ENCODE assay signal across 1 cellular context in the genomic region with DNA sequence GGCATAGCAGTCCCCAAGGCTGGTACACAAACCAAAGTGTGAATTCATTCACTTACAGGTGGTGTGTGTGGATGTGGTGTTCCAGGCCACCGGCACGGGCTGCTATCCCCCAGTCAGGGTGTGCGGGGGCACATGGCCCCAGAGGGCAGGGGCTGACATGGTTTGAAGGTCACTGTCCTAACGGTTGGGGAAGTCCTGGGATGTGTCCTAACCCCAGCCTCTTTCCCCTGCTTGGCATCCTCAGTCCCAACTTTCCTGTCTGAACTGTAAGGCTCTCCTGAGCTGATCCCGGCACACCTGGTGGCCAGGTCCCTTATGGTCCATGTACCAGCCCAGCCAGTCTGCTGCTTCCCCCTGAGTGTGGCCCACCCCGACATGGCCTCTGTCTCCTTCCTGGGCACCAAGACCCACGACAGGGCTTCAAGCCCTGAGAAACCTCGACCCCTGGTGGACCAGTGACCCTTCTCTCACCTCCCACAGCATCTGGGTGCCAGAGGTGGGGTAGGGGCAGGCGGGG.
A peak's percentile ranks its signal among the peaks of the same experiment; 100 is the strongest.
TF ChIP-seq lines count a peak whose summit lies in the region.

No MANE protein-coding gene starts in this region.

TF ChIP-seq in HepG2, 621 proteins besides CTCF, POLR2A, EP300 and RAD21:
- TF ChIP-seq, protein P1, sequence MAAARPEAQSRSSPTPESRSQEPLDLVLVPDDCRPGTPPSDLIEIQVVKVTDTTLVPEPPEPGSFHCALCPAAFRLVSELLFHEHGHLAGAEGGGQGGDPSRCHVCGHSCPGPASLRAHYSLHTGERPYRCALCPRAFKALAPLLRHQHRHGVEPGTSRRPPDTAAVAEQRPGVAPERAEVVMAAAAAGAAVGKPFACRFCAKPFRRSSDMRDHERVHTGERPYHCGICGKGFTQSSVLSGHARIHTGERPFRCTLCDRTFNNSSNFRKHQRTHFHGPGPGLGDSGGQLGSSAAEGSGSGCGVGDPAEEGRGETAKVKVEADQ (CRISPR knock-in tag; IDR thresholded peaks at IDR 0.05; ENCODE audit: borderline replicate concordance): no peak
- no peak for TF ChIP-seq PHB2 (IDR thresholded peaks at IDR 0.05; ENCODE audit: partially characterized antibody)
- TF ChIP-seq PITX1 (CRISPR knock-in tag; IDR thresholded peaks at IDR 0.05): 0 out of 2 replicates have a peak, but pooled peaks have one; percentile 16
- TF ChIP-seq POLR2AphosphoS2 (IDR thresholded peaks at IDR 0.05; ENCODE audit: low read depth, low read length): no peak
- peak; percentile 47; the same call in 1 of the 2 replicates for TF ChIP-seq TBX2 (CRISPR knock-in tag; IDR thresholded peaks at IDR 0.05; ENCODE audit: borderline replicate concordance)
- TF ChIP-seq NR2F1 (CRISPR knock-in tag; IDR thresholded peaks at IDR 0.05): no peak
- no peak for TF ChIP-seq ZC3H4 (CRISPR knock-in tag; IDR thresholded peaks at IDR 0.05; ENCODE audit: borderline replicate concordance)
- 0 out of 2 replicates have a peak, but pooled peaks have one; percentile 22 for TF ChIP-seq EZH2 (conservative IDR thresholded peaks at IDR 0.05; ENCODE audit: low read depth, low read length)
- TF ChIP-seq, protein P2, sequence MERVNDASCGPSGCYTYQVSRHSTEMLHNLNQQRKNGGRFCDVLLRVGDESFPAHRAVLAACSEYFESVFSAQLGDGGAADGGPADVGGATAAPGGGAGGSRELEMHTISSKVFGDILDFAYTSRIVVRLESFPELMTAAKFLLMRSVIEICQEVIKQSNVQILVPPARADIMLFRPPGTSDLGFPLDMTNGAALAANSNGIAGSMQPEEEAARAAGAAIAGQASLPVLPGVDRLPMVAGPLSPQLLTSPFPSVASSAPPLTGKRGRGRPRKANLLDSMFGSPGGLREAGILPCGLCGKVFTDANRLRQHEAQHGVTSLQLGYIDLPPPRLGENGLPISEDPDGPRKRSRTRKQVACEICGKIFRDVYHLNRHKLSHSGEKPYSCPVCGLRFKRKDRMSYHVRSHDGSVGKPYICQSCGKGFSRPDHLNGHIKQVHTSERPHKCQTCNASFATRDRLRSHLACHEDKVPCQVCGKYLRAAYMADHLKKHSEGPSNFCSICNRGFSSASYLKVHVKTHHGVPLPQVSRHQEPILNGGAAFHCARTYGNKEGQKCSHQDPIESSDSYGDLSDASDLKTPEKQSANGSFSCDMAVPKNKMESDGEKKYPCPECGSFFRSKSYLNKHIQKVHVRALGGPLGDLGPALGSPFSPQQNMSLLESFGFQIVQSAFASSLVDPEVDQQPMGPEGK (CRISPR knock-in tag; IDR thresholded peaks at IDR 0.05): peak; percentile 25; the same call in 1 of the 2 replicates
- no peak for TF ChIP-seq ZNF766 (CRISPR knock-in tag; IDR thresholded peaks at IDR 0.05; ENCODE audit: borderline replicate concordance)
- TF ChIP-seq, protein P3, sequence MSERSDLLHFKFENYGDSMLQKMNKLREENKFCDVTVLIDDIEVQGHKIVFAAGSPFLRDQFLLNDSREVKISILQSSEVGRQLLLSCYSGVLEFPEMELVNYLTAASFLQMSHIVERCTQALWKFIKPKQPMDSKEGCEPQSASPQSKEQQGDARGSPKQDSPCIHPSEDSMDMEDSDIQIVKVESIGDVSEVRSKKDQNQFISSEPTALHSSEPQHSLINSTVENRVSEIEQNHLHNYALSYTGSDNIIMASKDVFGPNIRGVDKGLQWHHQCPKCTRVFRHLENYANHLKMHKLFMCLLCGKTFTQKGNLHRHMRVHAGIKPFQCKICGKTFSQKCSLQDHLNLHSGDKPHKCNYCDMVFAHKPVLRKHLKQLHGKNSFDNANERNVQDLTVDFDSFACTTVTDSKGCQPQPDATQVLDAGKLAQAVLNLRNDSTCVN (CRISPR knock-in tag; IDR thresholded peaks at IDR 0.05; ENCODE audit: borderline replicate concordance): no peak
- no peak for TF ChIP-seq ZNF720 (CRISPR knock-in tag; IDR thresholded peaks at IDR 0.05)
- no peak for TF ChIP-seq HNRNPL (IDR thresholded peaks at IDR 0.05; ENCODE audit: low read depth, low read length)
- TF ChIP-seq, protein P4, sequence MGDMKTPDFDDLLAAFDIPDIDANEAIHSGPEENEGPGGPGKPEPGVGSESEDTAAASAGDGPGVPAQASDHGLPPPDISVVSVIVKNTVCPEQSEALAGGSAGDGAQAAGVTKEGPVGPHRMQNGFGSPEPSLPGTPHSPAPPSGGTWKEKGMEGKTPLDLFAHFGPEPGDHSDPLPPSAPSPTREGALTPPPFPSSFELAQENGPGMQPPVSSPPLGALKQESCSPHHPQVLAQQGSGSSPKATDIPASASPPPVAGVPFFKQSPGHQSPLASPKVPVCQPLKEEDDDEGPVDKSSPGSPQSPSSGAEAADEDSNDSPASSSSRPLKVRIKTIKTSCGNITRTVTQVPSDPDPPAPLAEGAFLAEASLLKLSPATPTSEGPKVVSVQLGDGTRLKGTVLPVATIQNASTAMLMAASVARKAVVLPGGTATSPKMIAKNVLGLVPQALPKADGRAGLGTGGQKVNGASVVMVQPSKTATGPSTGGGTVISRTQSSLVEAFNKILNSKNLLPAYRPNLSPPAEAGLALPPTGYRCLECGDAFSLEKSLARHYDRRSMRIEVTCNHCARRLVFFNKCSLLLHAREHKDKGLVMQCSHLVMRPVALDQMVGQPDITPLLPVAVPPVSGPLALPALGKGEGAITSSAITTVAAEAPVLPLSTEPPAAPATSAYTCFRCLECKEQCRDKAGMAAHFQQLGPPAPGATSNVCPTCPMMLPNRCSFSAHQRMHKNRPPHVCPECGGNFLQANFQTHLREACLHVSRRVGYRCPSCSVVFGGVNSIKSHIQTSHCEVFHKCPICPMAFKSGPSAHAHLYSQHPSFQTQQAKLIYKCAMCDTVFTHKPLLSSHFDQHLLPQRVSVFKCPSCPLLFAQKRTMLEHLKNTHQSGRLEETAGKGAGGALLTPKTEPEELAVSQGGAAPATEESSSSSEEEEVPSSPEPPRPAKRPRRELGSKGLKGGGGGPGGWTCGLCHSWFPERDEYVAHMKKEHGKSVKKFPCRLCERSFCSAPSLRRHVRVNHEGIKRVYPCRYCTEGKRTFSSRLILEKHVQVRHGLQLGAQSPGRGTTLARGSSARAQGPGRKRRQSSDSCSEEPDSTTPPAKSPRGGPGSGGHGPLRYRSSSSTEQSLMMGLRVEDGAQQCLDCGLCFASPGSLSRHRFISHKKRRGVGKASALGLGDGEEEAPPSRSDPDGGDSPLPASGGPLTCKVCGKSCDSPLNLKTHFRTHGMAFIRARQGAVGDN (CRISPR knock-in tag; IDR thresholded peaks at IDR 0.05): peak; percentile 44
- TF ChIP-seq, protein P5, sequence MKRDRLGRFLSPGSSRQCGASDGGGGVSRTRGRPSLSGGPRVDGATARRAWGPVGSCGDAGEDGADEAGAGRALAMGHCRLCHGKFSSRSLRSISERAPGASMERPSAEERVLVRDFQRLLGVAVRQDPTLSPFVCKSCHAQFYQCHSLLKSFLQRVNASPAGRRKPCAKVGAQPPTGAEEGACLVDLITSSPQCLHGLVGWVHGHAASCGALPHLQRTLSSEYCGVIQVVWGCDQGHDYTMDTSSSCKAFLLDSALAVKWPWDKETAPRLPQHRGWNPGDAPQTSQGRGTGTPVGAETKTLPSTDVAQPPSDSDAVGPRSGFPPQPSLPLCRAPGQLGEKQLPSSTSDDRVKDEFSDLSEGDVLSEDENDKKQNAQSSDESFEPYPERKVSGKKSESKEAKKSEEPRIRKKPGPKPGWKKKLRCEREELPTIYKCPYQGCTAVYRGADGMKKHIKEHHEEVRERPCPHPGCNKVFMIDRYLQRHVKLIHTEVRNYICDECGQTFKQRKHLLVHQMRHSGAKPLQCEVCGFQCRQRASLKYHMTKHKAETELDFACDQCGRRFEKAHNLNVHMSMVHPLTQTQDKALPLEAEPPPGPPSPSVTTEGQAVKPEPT (CRISPR knock-in tag; IDR thresholded peaks at IDR 0.05; ENCODE audit: low read depth): no peak
- TF ChIP-seq ZNF598 (CRISPR knock-in tag; IDR thresholded peaks at IDR 0.05; ENCODE audit: borderline replicate concordance): 0 out of 2 replicates have a peak, but pooled peaks have one; percentile 1
- TF ChIP-seq ZFY (CRISPR knock-in tag; IDR thresholded peaks at IDR 0.05): no peak
- no peak for TF ChIP-seq ZBTB8A (CRISPR knock-in tag; IDR thresholded peaks at IDR 0.05; ENCODE audit: borderline replicate concordance, low read depth)
- TF ChIP-seq ZNF235 (CRISPR knock-in tag; IDR thresholded peaks at IDR 0.05; ENCODE audit: borderline replicate concordance): no peak
